Comparison of ENCODE assay signal across 1 cellular context in genomic region chr13:20127563-20128458, GRCh38.
TF ChIP-seq lines count a peak whose summit lies in the region.

No MANE protein-coding gene starts in this region.

TF ChIP-seq in HepG2, 621 proteins besides CTCF, POLR2A, EP300 and RAD21 (continued from another document and continues in another):
- TF ChIP-seq THAP9 (CRISPR knock-in tag; IDR thresholded peaks at IDR 0.05; ENCODE audit: borderline replicate concordance): no peak
- no peak for TF ChIP-seq HMG20A (CRISPR knock-in tag; IDR thresholded peaks at IDR 0.05; ENCODE audit: borderline replicate concordance)
- TF ChIP-seq ZNF609 (CRISPR knock-in tag; IDR thresholded peaks at IDR 0.05; ENCODE audit: borderline replicate concordance): no peak
- TF ChIP-seq TIGD3 (CRISPR knock-in tag; IDR thresholded peaks at IDR 0.05; ENCODE audit: borderline replicate concordance): no peak
- TF ChIP-seq CSRNP2 (CRISPR knock-in tag; conservative IDR thresholded peaks at IDR 0.05; ENCODE audit: low read depth): no peak
- TF ChIP-seq ZNF839 (CRISPR knock-in tag; IDR thresholded peaks at IDR 0.05; ENCODE audit: borderline replicate concordance): no peak
- TF ChIP-seq CHD4 (IDR thresholded peaks at IDR 0.05; ENCODE audit: borderline replicate concordance, low read length): no peak
- TF ChIP-seq CAMTA2 (CRISPR knock-in tag; IDR thresholded peaks at IDR 0.05; ENCODE audit: borderline replicate concordance): no peak
- no peak for TF ChIP-seq PHF5A (CRISPR knock-in tag; IDR thresholded peaks at IDR 0.05; ENCODE audit: low read depth, unreplicated experiment)
- peak; percentile 67; the same call in 1 of the 2 replicates for TF ChIP-seq FOXC1 (CRISPR knock-in tag; IDR thresholded peaks at IDR 0.05; ENCODE audit: borderline replicate concordance)
- no peak for TF ChIP-seq SMC3 (IDR thresholded peaks at IDR 0.05; ENCODE audit: low read length)
- TF ChIP-seq ZBTB33 (CRISPR knock-in tag; IDR thresholded peaks at IDR 0.05): no peak
- TF ChIP-seq GATA4 (IDR thresholded peaks at IDR 0.05; ENCODE audit: borderline replicate concordance, low read depth): no peak
- no peak for TF ChIP-seq SKI (IDR thresholded peaks at IDR 0.05; ENCODE audit: partially characterized antibody)
- TF ChIP-seq ERF (CRISPR knock-in tag; IDR thresholded peaks at IDR 0.05): peak; percentile 45; the same call in 1 of the 2 replicates
- TF ChIP-seq ZXDC (CRISPR knock-in tag; IDR thresholded peaks at IDR 0.05): peak; percentile 44; the same call in 1 of the 2 replicates
- no peak for TF ChIP-seq ZNF264 (CRISPR knock-in tag; IDR thresholded peaks at IDR 0.05)
- no peak for TF ChIP-seq PLSCR1 (CRISPR knock-in tag; IDR thresholded peaks at IDR 0.05; ENCODE audit: borderline replicate concordance)
- TF ChIP-seq FOSL2 (CRISPR knock-in tag; IDR thresholded peaks at IDR 0.05): no peak; the same call in 1 of the 2 replicates
- peak; percentile 32; the same call in 1 of the 2 replicates for TF ChIP-seq SP2 (CRISPR knock-in tag; IDR thresholded peaks at IDR 0.05)
- TF ChIP-seq SSRP1 (CRISPR knock-in tag; IDR thresholded peaks at IDR 0.05): no peak
- no peak for TF ChIP-seq ZFYVE20 (CRISPR knock-in tag; IDR thresholded peaks at IDR 0.05; ENCODE audit: borderline replicate concordance, low read depth)
- TF ChIP-seq SMAD1 (CRISPR knock-in tag; IDR thresholded peaks at IDR 0.05; ENCODE audit: borderline replicate concordance, low read depth): no peak; the same call in 1 of the 2 replicates
- TF ChIP-seq ZNF567 (CRISPR knock-in tag; IDR thresholded peaks at IDR 0.05; ENCODE audit: borderline replicate concordance): peak; percentile 89; the same call in 1 of the 2 replicates
- TF ChIP-seq DBP (CRISPR knock-in tag; IDR thresholded peaks at IDR 0.05; ENCODE audit: not compliant biosample characterization): no peak
- TF ChIP-seq NBN (conservative IDR thresholded peaks at IDR 0.05): no peak
- no peak; the same call in 1 of the 2 replicates for TF ChIP-seq NR1H2 (CRISPR knock-in tag; IDR thresholded peaks at IDR 0.05; ENCODE audit: borderline replicate concordance, low read depth)
- peak; percentile 55; the same call in 1 of the 2 replicates for TF ChIP-seq ZNF12 (CRISPR knock-in tag; IDR thresholded peaks at IDR 0.05)
- no peak; the same call in 1 of the 2 replicates for TF ChIP-seq ZBTB8A (CRISPR knock-in tag; IDR thresholded peaks at IDR 0.05; ENCODE audit: borderline replicate concordance, low read depth)
- no peak for TF ChIP-seq SIN3B (IDR thresholded peaks at IDR 0.05; ENCODE audit: low read length)
- TF ChIP-seq POGZ (CRISPR knock-in tag; IDR thresholded peaks at IDR 0.05): peak; percentile 70
- TF ChIP-seq HNRNPLL (IDR thresholded peaks at IDR 0.05; ENCODE audit: low read depth, low read length, poor library complexity, severe bottlenecking): peak; percentile 87
- peak; percentile 81 to 94; a peak in 3 of 4 replicates for TF ChIP-seq HMGXB4 (CRISPR knock-in tag; IDR thresholded peaks at IDR 0.05; ENCODE audit: borderline replicate concordance in 1 of 2, low read depth in 1 of 2)
- TF ChIP-seq ZNF777 (CRISPR knock-in tag; IDR thresholded peaks at IDR 0.05): peak; percentile 76
